Comparison of ENCODE assay signal across 11 cellular contexts in the genomic region with DNA sequence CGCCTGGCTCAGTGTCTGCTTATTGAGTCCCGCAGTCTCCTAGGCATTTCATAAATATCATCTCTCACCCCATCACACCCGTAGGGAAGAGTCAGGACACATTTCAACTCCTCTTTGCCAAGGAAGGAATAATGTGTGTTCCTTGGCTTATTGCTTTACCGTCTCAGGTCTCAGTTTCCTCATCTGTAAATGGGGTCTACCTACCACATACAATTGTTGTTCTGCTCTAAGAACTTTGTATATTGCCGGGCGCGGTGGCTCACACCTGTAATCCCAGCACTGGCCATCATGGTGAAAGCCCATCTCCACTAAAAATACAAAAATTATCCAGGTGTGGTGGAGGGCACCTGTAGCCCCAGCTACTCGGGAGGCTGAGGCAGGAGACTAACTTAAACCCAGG. TPM values are rescaled to one million over a fixed set of nuclear protein-coding genes. Genes with fewer than 3 reads are reported as not detected.
A peak's percentile ranks its signal among the peaks of the same experiment; 100 is the strongest.
DNase-seq lines count a peak whose midpoint lies in the region; ATAC-seq and TF ChIP-seq lines count a peak whose summit lies in the region.
"Had no signal": no experiment of that assay in that cellular context is flagged by ENCODE, and none has a peak within 500 bp of the region (broad histone marks: within the 10 kb centered on the region; RNA-seq: fewer than 3 reads in every experiment).

No MANE protein-coding gene starts in this region.

- ATAC-seq in thoracic aorta (ENCODE audit: insufficient number of reproducible peaks, low FRiP score, low read depth) (peak; percentile 17), gastroesophageal sphincter (no peak)
- no peak for ATAC-seq in activated CD4-positive, alpha-beta T cell treated with anti-CD3 and anti-CD28 coated beads for 36 hours

- H3K27ac ChIP-seq in VCaP, result peak overlapping the region; percentile 88
- H3K27ac ChIP-seq in parathyroid adenoma, result peak overlapping the region; percentile 95
- H3K27ac ChIP-seq in thoracic aorta, result peak overlapping the region in 1 of 2 donors; percentile 17
- no peak overlapping the region for H3K27ac ChIP-seq in gastroesophageal sphincter
- H3K27ac ChIP-seq: A549 had no signal

- no peak overlapping the region for H3K4me3 ChIP-seq in adipocyte (ENCODE audit: low read length)
- H3K4me3 ChIP-seq in parathyroid adenoma (ENCODE audit: low read depth, low read length), result no peak overlapping the region
- H3K4me3 ChIP-seq in thoracic aorta, result no peak overlapping the region
- H3K4me3 ChIP-seq in gastroesophageal sphincter, result no peak overlapping the region
- H3K4me3 ChIP-seq: A549, HAP-1 had no signal

- no peak overlapping the region for H3K27ac Mint-ChIP-seq in activated CD4-positive, alpha-beta T cell treated with anti-CD3 and anti-CD28 coated beads for 36 hours

- H3K4me3 Mint-ChIP-seq in activated CD4-positive, alpha-beta T cell treated with anti-CD3 and anti-CD28 coated beads for 36 hours, result no peak overlapping the region

- H3K9me3 ChIP-seq in adipocyte (ENCODE audit: control insufficient read depth, low read length) (no peaks in the 10 kb centered on the region), parathyroid adenoma (ENCODE audit: control insufficient read depth, low read length) (no peaks in the 10 kb centered on the region), thoracic aorta (no peaks in the 10 kb centered on the region), gastroesophageal sphincter (no peaks in the 10 kb centered on the region)
- H3K9me3 ChIP-seq: A549, HAP-1 had no signal

- H3K9me3 Mint-ChIP-seq in activated CD4-positive, alpha-beta T cell treated with anti-CD3 and anti-CD28 coated beads for 36 hours (ENCODE audit: low read depth), result no peaks in the 10 kb centered on the region

- TF ChIP-seq POLR2A in gastroesophageal sphincter (IDR thresholded peaks at IDR 0.05), result no peak

- H3K27me3 Mint-ChIP-seq in activated CD4-positive, alpha-beta T cell treated with anti-CD3 and anti-CD28 coated beads for 36 hours, result no peaks in the 10 kb centered on the region

- H3K36me3 Mint-ChIP-seq in activated CD4-positive, alpha-beta T cell treated with anti-CD3 and anti-CD28 coated beads for 36 hours (ENCODE audit: low read depth), result peaks cover 9% of the 10 kb centered on the region

- H2AFZ ChIP-seq in parathyroid adenoma, result no peak overlapping the region

- no peak for TF ChIP-seq EP300 in gastroesophageal sphincter (IDR thresholded peaks at IDR 0.05)

- H3K4me1 Mint-ChIP-seq in activated CD4-positive, alpha-beta T cell treated with anti-CD3 and anti-CD28 coated beads for 36 hours, result no peaks in the 10 kb centered on the region

- POLR2A ChIA-PET in activated CD4-positive, alpha-beta T cell treated with anti-CD3 and anti-CD28 coated beads for 36 hours (lab: Charles Lee), result interaction anchor here (0.6 kb wide), 1 partner anchor 12 kb away, joined by 4 read pairs; no protein-coding TSS in a partner anchor

- intact Hi-C loops in activated CD4-positive, alpha-beta T cell treated with anti-CD3 and anti-CD28 coated beads for 36 hours (cut with DNase I, micrococcal nuclease), result no loop called here

- no peak for DNase-seq in adipocyte (ENCODE audit: low read depth)
- no peak for DNase-seq in thoracic aorta (ENCODE audit: low spot score)
- DNase-seq in activated CD4-positive, alpha-beta T cell treated with anti-CD3 and anti-CD28 coated beads for 36 hours, result no peak
- DNase-seq in NCI-H2029 (lab: John Stamatoyannopoulos, UW), result no peak

- peaks cover 43% of the 10 kb centered on the region for H3K4me1 ChIP-seq in adipocyte (ENCODE audit: control insufficient read depth, insufficient read depth, low read length)
- peaks cover 13% of the 10 kb centered on the region for H3K4me1 ChIP-seq in parathyroid adenoma
- peaks cover 9 to 31% of the 10 kb centered on the region in 2 donors for H3K4me1 ChIP-seq in thoracic aorta (ENCODE audit: control insufficient read depth in 1 of 2, low read depth in 2 of 2)
- peaks cover 0 to 13% (median 0%) of the 10 kb centered on the region in 3 donors for H3K4me1 ChIP-seq in gastroesophageal sphincter
- H3K4me1 ChIP-seq: A549 had no signal

- 96% methylated on average over 3 of the region's 8 CpGs; no CpG with 5 or more reads in 1 of the 2 donors for WGBS in gastroesophageal sphincter (ENCODE audit: low coverage in 1 of 2), 2 donors

- peaks cover 2% of the 10 kb centered on the region for H3K79me2 ChIP-seq in parathyroid adenoma

- CTCF ChIA-PET in activated CD4-positive, alpha-beta T cell treated with anti-CD3 and anti-CD28 coated beads for 36 hours (lab: Charles Lee), result interaction anchor here (0.8 kb wide), 1 partner anchor 9 kb away, joined by 3 read pairs; no protein-coding TSS in a partner anchor

- H3K36me3 ChIP-seq in adipocyte (ENCODE audit: control insufficient read depth, insufficient read depth, low read length, severe bottlenecking) (no peaks in the 10 kb centered on the region), parathyroid adenoma (ENCODE audit: control insufficient read depth, insufficient read depth, low read length) (no peaks in the 10 kb centered on the region), thoracic aorta (no peaks in the 10 kb centered on the region), gastroesophageal sphincter (no peaks in the 10 kb centered on the region)
- H3K36me3 ChIP-seq: HAP-1 had no signal

- TF ChIP-seq CTCF in VCaP (conservative IDR thresholded peaks at IDR 0.05) (no peak), parathyroid adenoma (IDR thresholded peaks at IDR 0.05) (no peak), thoracic aorta (IDR thresholded peaks at IDR 0.05) (no peak), gastroesophageal sphincter (IDR thresholded peaks at IDR 0.05) (no peak)

- H3K9ac ChIP-seq in adipocyte (ENCODE audit: low read length), result peak overlapping the region; percentile 81
- no peak overlapping the region for H3K9ac ChIP-seq in parathyroid adenoma

- H3K27me3 ChIP-seq in adipocyte (replicated peaks; ENCODE audit: control insufficient read depth, insufficient read depth, low read length) (no peaks in the 10 kb centered on the region), parathyroid adenoma (ENCODE audit: control insufficient read depth, insufficient read depth, low read length) (no peaks in the 10 kb centered on the region), thoracic aorta (replicated peaks; ENCODE audit: insufficient read depth) (no peaks in the 10 kb centered on the region), gastroesophageal sphincter (no peaks in the 10 kb centered on the region)

- H3K4me2 ChIP-seq in parathyroid adenoma (ENCODE audit: low read length), result no peak overlapping the region
- H3K4me2 ChIP-seq: A549 had no signal

RNA-seq across cellular contexts. Expression of a gene that starts 3.1 kb away (rescaled TPM):
- total RNA-seq in thoracic aorta (under 1 TPM in 1 of 2 donors, not detected in 1; 0.56 TPM), gastroesophageal sphincter (1 to 10 TPM in 1 of 4 donors, not detected in 3; 2.0 TPM)
- total RNA-seq in activated CD4-positive, alpha-beta T cell treated with anti-CD3 and anti-CD28 coated beads for 36 hours, result not detected
- total RNA-seq: H1, HT1080 had no signal

RNA-seq across cellular contexts. Expression of a gene that starts 19.1 kb away (rescaled TPM):
- total RNA-seq in thoracic aorta (10 to 100 TPM; 42.4 to 62.0 TPM), gastroesophageal sphincter (100 to 1,000 TPM in 1 of 4 donors, 10 to 100 TPM in 3; 67.8 to 102 (median 79.6) TPM)
- total RNA-seq in activated CD4-positive, alpha-beta T cell treated with anti-CD3 and anti-CD28 coated beads for 36 hours, result 100 to 1,000 TPM; 214 to 236 TPM

RNA-seq across cellular contexts. Expression of a gene that starts 37.5 kb away (rescaled TPM):
- 1 to 10 TPM in 1 of 2 donors, under 1 TPM in 1; 0.81 to 5.6 TPM for total RNA-seq in thoracic aorta
- under 1 TPM; 0.14 to 0.21 TPM for total RNA-seq in activated CD4-positive, alpha-beta T cell treated with anti-CD3 and anti-CD28 coated beads for 36 hours
- 1 to 10 TPM in 3 of 4 donors, under 1 TPM in 1; 0.58 to 2.3 (median 1.4) TPM for total RNA-seq in gastroesophageal sphincter

Comparison
In these comparisons a context has a peak if more than half of its experiments do, and no peak if none do; other contexts are left out.
1. H3K27ac ChIP-seq: peak in VCaP (single experiment) and parathyroid adenoma (single experiment); none in gastroesophageal sphincter (0 of 4).